In the genomic region with DNA sequence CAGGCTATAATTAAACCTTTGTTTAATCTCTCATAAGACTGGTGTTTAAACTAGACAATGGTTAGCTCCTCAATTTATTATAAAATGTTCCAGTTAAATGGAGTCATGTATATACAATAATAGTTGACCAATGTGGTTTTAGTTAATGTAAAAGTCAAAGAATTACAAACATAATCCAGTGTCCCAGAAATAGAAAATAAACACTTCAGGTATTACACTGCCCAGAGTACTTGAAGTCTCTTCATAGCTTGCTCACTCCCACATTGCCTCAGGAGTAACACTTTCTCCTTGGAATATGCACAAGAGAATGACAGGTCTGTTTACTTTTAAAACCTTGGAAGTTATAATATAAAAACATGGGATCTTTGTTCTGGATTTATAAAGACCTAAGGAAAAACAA, we compare ENCODE assay signal across 17 cellular contexts.
DNase-seq lines count a peak whose midpoint lies in the region; ATAC-seq and TF ChIP-seq lines count a peak whose summit lies in the region.
"Had no signal": no experiment of that assay in that cellular context is flagged by ENCODE, and none has a peak within 500 bp of the region (broad histone marks: within the 10 kb centered on the region; RNA-seq: fewer than 3 reads in every experiment).

No MANE protein-coding gene starts in this region.

- POLR2A ChIA-PET in activated B cell treated with CpG ODN at 0.5 μM for 24 hours (lab: Charles Lee), result interaction anchor here (0.8 to 7.6 kb wide), 7 partner anchors 10 to 163 kb away, joined by 3 to 100 read pairs (median 3); partner anchors contain the start of gene SLC38A1

- no peak overlapping the region for H3K27ac ChIP-seq in vagina
- H3K27ac ChIP-seq: A549, epithelial cell of prostate, neutrophil, RWPE1 had no signal

- H3K4me1 Mint-ChIP-seq in activated B cell treated with CpG ODN at 0.5 μM for 24 hours (peaks cover 84% of the 10 kb centered on the region), nephron (peaks cover 56% of the 10 kb centered on the region)

- H3K27ac Mint-ChIP-seq in activated B cell treated with CpG ODN at 0.5 μM for 24 hours, result peak overlapping the region; percentile 93
- peak overlapping the region in 2 of 3 experiments; percentile 19 to 58 for H3K27ac Mint-ChIP-seq in nephron

- ATAC-seq in activated B cell treated with CpG ODN at 0.5 μM for 24 hours (ENCODE audit: low read depth), result no peak
- ATAC-seq: A549; activated naive CD4-positive, alpha-beta T cell treated with anti-CD3 and anti-CD28 coated beads, Interleukin-2, amount 50 U/mL, for 72 hours; left ventricle myocardium superior had no signal

- TF ChIP-seq CTCF in activated B cell treated with CpG ODN at 0.5 μM for 24 hours (IDR thresholded peaks at IDR 0.05) (no peak), nephron (IDR thresholded peaks at IDR 0.05; ENCODE audit: unreplicated experiment in 3 of 3) (no peak), vagina (IDR thresholded peaks at IDR 0.05) (no peak)

- H3K36me3 ChIP-seq in vagina, result peaks cover 0 to 3% of the 10 kb centered on the region in 2 donors

- H3K27me3 ChIP-seq in vagina, result no peaks in the 10 kb centered on the region
- H3K27me3 ChIP-seq: neutrophil had no signal

- intact Hi-C loops in activated B cell treated with CpG ODN at 0.5 μM for 24 hours (cut with micrococcal nuclease), result no loop called here
- intact Hi-C loops in vagina (cut with DNase I), result no loop called here

- H3K4me3 ChIP-seq in vagina, result no peak overlapping the region
- H3K4me3 ChIP-seq: A549, skin epidermis had no signal

- peaks cover 22% of the 10 kb centered on the region for H3K4me1 ChIP-seq in vagina

- H3K36me3 Mint-ChIP-seq in activated B cell treated with CpG ODN at 0.5 μM for 24 hours (ENCODE audit: low read depth) (peaks cover 97% of the 10 kb centered on the region), nephron (ENCODE audit: low read depth) (peaks cover 55% of the 10 kb centered on the region)

- H3K4me3 Mint-ChIP-seq in activated B cell treated with CpG ODN at 0.5 μM for 24 hours (no peak overlapping the region), nephron (no peak overlapping the region)
- H3K4me3 Mint-ChIP-seq: HFFc6 had no signal

- H3K9me3 Mint-ChIP-seq in activated B cell treated with CpG ODN at 0.5 μM for 24 hours (no peaks in the 10 kb centered on the region), nephron (no peaks in the 10 kb centered on the region)
- H3K9me3 Mint-ChIP-seq: activated naive CD4-positive, alpha-beta T cell treated with anti-CD3 and anti-CD28 coated beads, Interleukin-2, amount 50 U/mL, for 72 hours; HFFc6 had no signal

- DNase-seq in NCI-H187 treated with DMSO at 0.1 percent for 48 hours (lab: John Stamatoyannopoulos, UW) (peak; percentile 10), NCI-H187 (lab: John Stamatoyannopoulos, UW) (no peak), DMS79 (lab: John Stamatoyannopoulos, UW) (peak; percentile 33), activated B cell treated with CpG ODN at 0.5 μM for 24 hours (no peak), vagina (ENCODE audit: extremely low spot score in 2 of 2) (no peak), SW480 (ENCODE audit: low spot score) (no peak)
- DNase-seq in stimulated activated CD4-positive, alpha-beta T cell treated with anti-CD3 and anti-CD28 coated beads, Interleukin-2, amount 100 ng/mL, for 24 hours, result no peak
- DNase-seq: left ventricle myocardium superior, NCI-H446 treated with DMSO at 0.1 percent for 48 hours had no signal

- H3K9me3 ChIP-seq in vagina, result no peaks in the 10 kb centered on the region
- H3K9me3 ChIP-seq: A549, neutrophil had no signal

- TF ChIP-seq POLR2A in vagina (IDR thresholded peaks at IDR 0.05), result no peak

- H3K27me3 Mint-ChIP-seq in activated B cell treated with CpG ODN at 0.5 μM for 24 hours (no peaks in the 10 kb centered on the region), nephron (ENCODE audit: low read depth) (no peaks in the 10 kb centered on the region)

- CTCF ChIA-PET in activated B cell treated with CpG ODN at 0.5 μM for 24 hours (lab: Charles Lee), result interaction anchor here (0.7 to 2.7 kb wide), 8 partner anchors 10 to 453 kb away, joined by 3 to 8 read pairs (median 4); partner anchors contain the start of gene SLC38A1

Comparison
In these comparisons a context has a peak if more than half of its experiments do, and no peak if none do; other contexts are left out.
1. DNase-seq: peak in NCI-H187 treated with DMSO at 0.1 percent for 48 hours (single experiment) and DMS79 (single experiment); none in NCI-H187 (0 of 2), activated B cell treated with CpG ODN at 0.5 μM for 24 hours (single experiment), vagina (0 of 2), SW480 (single experiment) and stimulated activated CD4-positive, alpha-beta T cell treated with anti-CD3 and anti-CD28 coated beads, Interleukin-2, amount 100 ng/mL, for 24 hours (0 of 2).